Comparison of ENCODE assay signal across 23 cellular contexts in genomic region chr2:12890481-12890980, GRCh38.
"Had no signal": no experiment of that assay in that cellular context is flagged by ENCODE, and none has a peak within 500 bp of the region (broad histone marks: within the 10 kb centered on the region; RNA-seq: fewer than 3 reads in every experiment).

No MANE protein-coding gene starts in this region.

- H3K4me1 Mint-ChIP-seq: memory B cell, neural progenitor cell had no signal

- H3K27ac ChIP-seq: breast epithelium, esophagus muscularis mucosa, gastrocnemius medialis, hepatocyte, neural progenitor cell, right atrium auricular region, spleen, suprapubic skin, tibial artery had no signal

- H3K4me3 Mint-ChIP-seq: activated T-cell treated with anti-CD3 and anti-CD28 coated beads, Interleukin-2, amount 50 U/mL, for 72 hours; memory B cell; naive thymus-derived CD8-positive, alpha-beta T cell; neural progenitor cell; T-helper 2 cell treated with Interferon-gamma antibody and Interleukin-4, amounts not matched to agents 5 μg/mL and 100 μg/mL, for 36 hours had no signal

- H3K36me3 Mint-ChIP-seq: neural progenitor cell had no signal

- H3K36me3 ChIP-seq: breast epithelium, esophagus muscularis mucosa, gastrocnemius medialis, neural progenitor cell, right atrium auricular region, spleen, suprapubic skin, tibial artery had no signal

- H3K27me3 ChIP-seq: breast epithelium, esophagus muscularis mucosa, hepatocyte, neural progenitor cell, right atrium auricular region, spleen, suprapubic skin, tibial artery had no signal

- H3K4me3 ChIP-seq: breast epithelium, esophagus muscularis mucosa, gastrocnemius medialis, hepatocyte, neural progenitor cell, right atrium auricular region, spleen, suprapubic skin, tibial artery had no signal

- H3K27ac Mint-ChIP-seq: activated naive CD4-positive, alpha-beta T cell treated with anti-CD3 and anti-CD28 coated beads, Interleukin-2, amount 50 U/mL, for 72 hours; activated T-cell treated with anti-CD3 and anti-CD28 coated beads, Interleukin-2, amount 50 U/mL, for 72 hours; memory B cell; naive thymus-derived CD8-positive, alpha-beta T cell; neural progenitor cell; T-helper 2 cell treated with Interferon-gamma antibody and Interleukin-4, amounts not matched to agents 5 μg/mL and 100 μg/mL, for 36 hours had no signal

- H3K4me1 ChIP-seq: breast epithelium, neural progenitor cell, suprapubic skin had no signal

- DNase-seq: activated CD4-positive, alpha-beta T cell treated with anti-CD3 and anti-CD28 coated beads for 4 hours; activated CD4-positive, alpha-beta T cell treated with anti-CD3 and anti-CD28 coated beads, Interleukin-2, amount 50 U/mL, for 4 hours; activated naive CD4-positive, alpha-beta T cell; activated T-cell treated with anti-CD3 and anti-CD28 coated beads for 4 hours; activated T-cell treated with anti-CD3 and anti-CD28 coated beads, Interleukin-2, amount 50 U/mL, for 72 hours; central memory CD4-positive, alpha-beta T cell; gastrocnemius medialis; islet precursor cell; midbrain; naive thymus-derived CD8-positive, alpha-beta T cell; occipital lobe; spleen; stimulated activated naive CD4-positive, alpha-beta T cell; tibial artery had no signal

- H3K9me3 ChIP-seq: suprapubic skin had no signal
